Comparison of ENCODE assay signal across 19 cellular contexts in genomic region chr7:137628211-137628610, GRCh38.
DNase-seq lines count a peak whose midpoint lies in the region; ATAC-seq and TF ChIP-seq lines count a peak whose summit lies in the region.
"Had no signal": no experiment of that assay in that cellular context is flagged by ENCODE, and none has a peak within 500 bp of the region (broad histone marks: within the 10 kb centered on the region; RNA-seq: fewer than 3 reads in every experiment).

No MANE protein-coding gene starts in this region.

- POLR2A ChIA-PET in WTC11 (lab: Charles Lee) = no interaction called here

- H3K4me3 Mint-ChIP-seq in WTC11 = no peak overlapping the region
- H3K4me3 Mint-ChIP-seq: activated B cell treated with CpG ODN at 0.5 μM for 24 hours; activated CD4-positive, alpha-beta memory T cell treated with anti-CD3 and anti-CD28 coated beads, Interleukin-2, amount 10 ng/mL, durations not matched to agents 7 days and 5 days; nephron progenitor cell; T-cell had no signal

- H3K27me3 Mint-ChIP-seq in WTC11 (ENCODE audit: low read depth) = no peaks in the 10 kb centered on the region; the same call in 1 of the 2 replicates

- no peak for ATAC-seq in WTC11
- ATAC-seq: K562, left colon, Right ventricle myocardium inferior, T-cell had no signal

- no peak overlapping the region for H3K27ac Mint-ChIP-seq in WTC11
- H3K27ac Mint-ChIP-seq: activated B cell treated with CpG ODN at 0.5 μM for 24 hours; activated CD4-positive, alpha-beta memory T cell treated with anti-CD3 and anti-CD28 coated beads, Interleukin-2, amount 10 ng/mL, durations not matched to agents 7 days and 5 days; nephron progenitor cell; T-cell had no signal

- TF ChIP-seq CTCF in WTC11 (IDR thresholded peaks at IDR 0.05) = no peak

- no peaks in the 10 kb centered on the region for H3K4me1 Mint-ChIP-seq in WTC11
- H3K4me1 Mint-ChIP-seq: activated B cell treated with CpG ODN at 0.5 μM for 24 hours; activated CD4-positive, alpha-beta memory T cell treated with anti-CD3 and anti-CD28 coated beads, Interleukin-2, amount 10 ng/mL, durations not matched to agents 7 days and 5 days; nephron progenitor cell; T-cell had no signal

- H3K9me3 Mint-ChIP-seq in WTC11 = peaks cover 4% of the 10 kb centered on the region
- H3K9me3 Mint-ChIP-seq: activated B cell treated with CpG ODN at 0.5 μM for 24 hours; activated CD4-positive, alpha-beta memory T cell treated with anti-CD3 and anti-CD28 coated beads, Interleukin-2, amount 10 ng/mL, durations not matched to agents 7 days and 5 days; T-cell had no signal

- DNase-seq in COR-L47 (lab: John Stamatoyannopoulos, UW) (peak; percentile 95), NCI-H1105 treated with DMSO at 0.1 percent for 48 hours (lab: John Stamatoyannopoulos, UW) (peak; percentile 92), cerebellum (ENCODE audit: low spot score) (peak; percentile 55), nucleus accumbens (lab: John Stamatoyannopoulos, UW) (peak in 39 of 56 donors; percentile 3 to 76 (median 37)), AG20443 (ENCODE audit: low spot score) (no peak), WTC11 (ENCODE audit: low spot score) (no peak)
- DNase-seq in NK-92 treated with Interleukin-12 subunit alpha and Interleukin-12 subunit beta, amount 100 ng/mL, for 24 hours (lab: John Stamatoyannopoulos, UW) = no peak
- DNase-seq: activated B cell treated with CpG ODN at 0.5 μM for 24 hours; activated CD4-positive, alpha-beta memory T cell treated with anti-CD3 and anti-CD28 coated beads, Interleukin-2, amount 10 ng/mL, durations not matched to agents 7 days and 5 days; activated naive CD4-positive, alpha-beta T cell; left colon; NCI-H2107; NCI-H524 treated with DMSO at 0.1 percent for 48 hours; nephron progenitor cell; small intestine; stimulated activated naive CD4-positive, alpha-beta T cell; T-cell had no signal

- CTCF ChIA-PET in WTC11 (lab: Charles Lee) = interaction anchor here (0.8 to 1.1 kb wide), 2 partner anchors 22 to 28 kb away, joined by 3 read pairs; no protein-coding TSS in a partner anchor

- H3K36me3 Mint-ChIP-seq in WTC11 = no peaks in the 10 kb centered on the region
- H3K36me3 Mint-ChIP-seq: T-cell had no signal

TF ChIP-seq in WTC11, 78 proteins besides CTCF, POLR2A, EP300 and RAD21:
- no peak for TF ChIP-seq NFATC4 (CRISPR knock-in tag; IDR thresholded peaks at IDR 0.05)
- TF ChIP-seq E2F5 (CRISPR knock-in tag; IDR thresholded peaks at IDR 0.05) = no peak
- no peak for TF ChIP-seq ZSCAN18 (CRISPR knock-in tag; IDR thresholded peaks at IDR 0.05)
- no peak for TF ChIP-seq MAX (CRISPR knock-in tag; IDR thresholded peaks at IDR 0.05)
- TF ChIP-seq MXD4 (CRISPR knock-in tag; IDR thresholded peaks at IDR 0.05; ENCODE audit: borderline replicate concordance) = no peak
- TF ChIP-seq JUN (CRISPR knock-in tag; IDR thresholded peaks at IDR 0.05) = no peak
- no peak for TF ChIP-seq ARID4B (CRISPR knock-in tag; IDR thresholded peaks at IDR 0.05; ENCODE audit: borderline replicate concordance)
- no peak for TF ChIP-seq TCF7 (CRISPR knock-in tag; IDR thresholded peaks at IDR 0.05; ENCODE audit: low read depth)
- no peak for TF ChIP-seq CREB1 (CRISPR knock-in tag; IDR thresholded peaks at IDR 0.05)
- no peak for TF ChIP-seq ZNF317 (CRISPR knock-in tag; IDR thresholded peaks at IDR 0.05; ENCODE audit: borderline replicate concordance, low read depth)
- no peak for TF ChIP-seq AR (CRISPR knock-in tag; IDR thresholded peaks at IDR 0.05)

Comparison
In these comparisons a context has a peak if more than half of its experiments do, and no peak if none do; other contexts are left out.
1. DNase-seq: peak in COR-L47 (single experiment), NCI-H1105 treated with DMSO at 0.1 percent for 48 hours (single experiment), cerebellum (single experiment) and nucleus accumbens (39 of 56); none in AG20443 (single experiment), NK-92 treated with Interleukin-12 subunit alpha and Interleukin-12 subunit beta, amount 100 ng/mL, for 24 hours (single experiment) and WTC11 (single experiment).